ENCODE assay signal across 7 cellular contexts in the genomic region with DNA sequence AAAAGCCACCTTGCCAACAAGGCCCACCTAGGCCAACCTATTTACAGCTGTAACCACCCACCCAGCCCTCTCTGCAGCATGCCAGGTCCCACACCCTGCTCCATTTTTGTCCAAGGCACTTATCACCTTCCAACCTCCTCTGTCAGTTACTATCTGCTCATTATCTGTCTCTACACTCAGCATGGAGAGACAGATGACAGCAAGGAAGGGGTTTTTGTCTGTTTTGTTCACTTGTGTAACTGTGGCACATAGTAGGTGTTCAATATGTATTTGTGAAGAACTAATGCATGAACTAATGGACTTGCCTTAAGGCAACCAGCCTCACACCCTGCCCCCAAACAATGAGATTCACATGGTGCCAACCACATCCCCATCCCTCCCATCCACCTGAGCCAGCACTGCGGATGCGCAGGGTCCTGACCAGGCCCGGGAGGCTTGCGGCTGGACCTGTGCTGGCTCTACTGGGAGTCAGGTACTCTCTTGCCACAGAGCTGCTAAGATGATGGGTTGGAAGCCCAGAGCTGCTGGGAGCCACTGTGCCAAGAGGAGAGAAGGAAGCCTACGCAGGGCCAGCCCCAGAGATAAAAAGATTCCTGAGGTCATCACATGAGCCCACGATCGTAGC. TPM values are rescaled to one million over a fixed set of nuclear protein-coding genes. Genes with fewer than 3 reads are reported as not detected.
DNase-seq lines count a peak whose midpoint lies in the region; FAIRE-seq and TF ChIP-seq lines count a peak whose summit lies in the region.

No MANE protein-coding gene starts in this region.

- peaks cover 53% of the 10 kb centered on the region for H3K79me2 ChIP-seq in MM.1S (ENCODE audit: low read length)

- 81 to 91% (median 83%) methylated on average over 7 of the region's 7 CpGs for WGBS in small intestine, 3 donors

- H3K9me3 ChIP-seq in MM.1S (replicated peaks; ENCODE audit: insufficient read depth, low read length) (no peaks in the 10 kb centered on the region), colonic mucosa (no peaks in the 10 kb centered on the region), small intestine (ENCODE audit: control insufficient read depth, low read depth) (no peaks in the 10 kb centered on the region)

- H3K27me3 ChIP-seq in MM.1S (replicated peaks; ENCODE audit: insufficient read depth, low read length): no peaks in the 10 kb centered on the region
- H3K27me3 ChIP-seq in colonic mucosa: no peaks in the 10 kb centered on the region
- no peaks in the 10 kb centered on the region for H3K27me3 ChIP-seq in small intestine (ENCODE audit: control insufficient read depth in 2 of 2, insufficient read depth in 2 of 2, low read length in 2 of 2)

- peaks cover 39% of the 10 kb centered on the region for H3F3A ChIP-seq in MM.1S (ENCODE audit: insufficient read depth, low read length)

- FAIRE-seq in small intestine (lab: Jason Lieb, UNC): no peak

- no peak for DNase-seq in GM12864 (ENCODE audit: low read depth)
- DNase-seq in MM.1S: no peak
- DNase-seq in colonic mucosa: no peak
- DNase-seq in small intestine: no peak
- no peak for DNase-seq in NK-92 (lab: John Stamatoyannopoulos, UW; ENCODE audit: unreplicated experiment)
- no peak for DNase-seq in HPDE6-E6E7 (ENCODE audit: extremely low spot score)
- DNase-seq in NCI-H226: no peak

- H3K9ac ChIP-seq in MM.1S (ENCODE audit: low read length): peak overlapping the region; percentile 1; the same call in 1 of the 2 replicates
- H3K9ac ChIP-seq in colonic mucosa (ENCODE audit: low read depth in 2 of 2, low read length in 2 of 2): peak overlapping the region; percentile 5 to 27

- H3K4me2 ChIP-seq in MM.1S (ENCODE audit: low read depth, low read length): peak overlapping the region; percentile 84

- H3K4me3 ChIP-seq in GM12864 (ENCODE audit: low read depth, low read length) (peak overlapping the region; percentile 36), MM.1S (ENCODE audit: low read length) (peak overlapping the region; percentile 24; the same call in 1 of the 2 replicates), colonic mucosa (no peak overlapping the region), small intestine (ENCODE audit: low read depth in 1 of 2, low read length in 2 of 2) (no peak overlapping the region)

- H4K20me1 ChIP-seq in MM.1S (ENCODE audit: insufficient read depth, low read length): no peaks in the 10 kb centered on the region

- H3K4me1 ChIP-seq in MM.1S (ENCODE audit: low read length) (peaks cover 57% of the 10 kb centered on the region), colonic mucosa (peaks cover 4% of the 10 kb centered on the region), small intestine (ENCODE audit: control insufficient read depth in 2 of 2, insufficient read depth in 1 of 2, low read depth in 1 of 2, low read length in 1 of 2) (peaks cover 0 to 8% of the 10 kb centered on the region in 2 donors)

- no peaks in the 10 kb centered on the region for H3K9me2 ChIP-seq in MM.1S (replicated peaks; ENCODE audit: insufficient read depth, low read length)

- H3K36me3 ChIP-seq in MM.1S (replicated peaks; ENCODE audit: insufficient read depth, low read length): peaks cover 3% of the 10 kb centered on the region; the same call in 1 of the 2 replicates
- peaks cover 10% of the 10 kb centered on the region for H3K36me3 ChIP-seq in colonic mucosa
- H3K36me3 ChIP-seq in small intestine (ENCODE audit: control insufficient read depth in 2 of 2, insufficient read depth in 2 of 2, low read length in 2 of 2): peaks cover 3 to 17% of the 10 kb centered on the region in 2 donors

- TF ChIP-seq CTCF in GM12864 (IDR thresholded peaks at IDR 0.05; ENCODE audit: low read depth, low read length, missing control alignments) (no peak), MM.1S (IDR thresholded peaks at IDR 0.05; ENCODE audit: low read length) (no peak), colonic mucosa (IDR thresholded peaks at IDR 0.05) (no peak)

- intact Hi-C loops in colonic mucosa (cut with DNase I): no loop called here

- no peak overlapping the region for H2AFZ ChIP-seq in MM.1S (ENCODE audit: low read length)

- H3K27ac ChIP-seq in MM.1S (ENCODE audit: low read length) (peak overlapping the region; percentile 82; the same call in 1 of the 2 replicates), colonic mucosa (peak overlapping the region; percentile 66), small intestine (ENCODE audit: low read depth in 1 of 2, low read length in 1 of 2) (peak overlapping the region; percentile 1 to 84)

RNA-seq across cellular contexts. Expression of gene DEDD2, which starts 17.2 kb away (rescaled TPM):
- 10 to 100 TPM; 27.0 to 33.8 TPM for total RNA-seq in colonic mucosa
- 10 to 100 TPM; 22.8 to 41.3 (median 38.5) TPM for polyA plus RNA-seq in small intestine

RNA-seq across cellular contexts. Expression of gene ZNF526, which starts 19.9 kb away (rescaled TPM):
- total RNA-seq in colonic mucosa: 10 to 100 TPM in 1 of 2 donors, 1 to 10 TPM in 1; 9.3 to 12.8 TPM
- polyA plus RNA-seq in small intestine: 1 to 10 TPM; 3.2 to 4.8 (median 4.0) TPM

RNA-seq across cellular contexts. Expression of gene GSK3A, which starts 42.2 kb away (rescaled TPM):
- total RNA-seq in colonic mucosa: 10 to 100 TPM; 47.8 to 51.8 TPM
- 10 to 100 TPM; 48.5 to 70.9 (median 70.3) TPM for polyA plus RNA-seq in small intestine

RNA-seq across cellular contexts. Expression of gene ERF, which starts 54.7 kb away (rescaled TPM):
- total RNA-seq in colonic mucosa: 10 to 100 TPM; 46.7 to 57.3 TPM
- 10 to 100 TPM; 28.6 to 51.6 (median 31.8) TPM for polyA plus RNA-seq in small intestine

Comparison
In these comparisons a context has a peak if more than half of its experiments do, and no peak if none do; other contexts are left out.
1. H3K4me3 ChIP-seq: peak in GM12864 (single experiment) and MM.1S (single experiment); none in colonic mucosa (single experiment) and small intestine (0 of 2).
2. Peak in every context shown above with its lines, with median percentiles within 50 percentile points of each other: H3K27ac ChIP-seq.